Comparison of ENCODE assay signal across 1 cellular context in genomic region chr19:8638078-8638619, GRCh38.
TF ChIP-seq lines count a peak whose summit lies in the region.

No MANE protein-coding gene starts in this region.

TF ChIP-seq in HepG2, 621 proteins besides CTCF, POLR2A, EP300 and RAD21 (continued from another document and continues in another):
- TF ChIP-seq MLXIP (CRISPR knock-in tag; IDR thresholded peaks at IDR 0.05; ENCODE audit: borderline replicate concordance) (no peak), TFDP1 (CRISPR knock-in tag; IDR thresholded peaks at IDR 0.05; ENCODE audit: borderline replicate concordance) (no peak), ZNF800 (CRISPR knock-in tag; IDR thresholded peaks at IDR 0.05) (no peak), ZNF703 (CRISPR knock-in tag; IDR thresholded peaks at IDR 0.05; ENCODE audit: borderline replicate concordance) (no peak), ELF3 (CRISPR knock-in tag; IDR thresholded peaks at IDR 0.05) (peak; percentile 70), HNF4A (CRISPR knock-in tag; IDR thresholded peaks at IDR 0.05) (peak; percentile 36; the same call in 1 of the 2 replicates), SMAD1 (CRISPR knock-in tag; IDR thresholded peaks at IDR 0.05; ENCODE audit: borderline replicate concordance, low read depth) (0 out of 2 replicates have a peak, but pooled peaks have one; percentile 19), NONO (IDR thresholded peaks at IDR 0.05) (no peak), NONO (CRISPR knock-in tag; conservative IDR thresholded peaks at IDR 0.05) (0 out of 2 replicates have a peak, but pooled peaks have one; percentile 44), ZNF773 (CRISPR knock-in tag; IDR thresholded peaks at IDR 0.05; ENCODE audit: borderline replicate concordance) (no peak), MEIS2 (CRISPR knock-in tag; IDR thresholded peaks at IDR 0.05) (no peak), MYC (CRISPR knock-in tag; IDR thresholded peaks at IDR 0.05; ENCODE audit: borderline replicate concordance) (peak; percentile 42; the same call in 1 of the 2 replicates), NR2F6 (IDR thresholded peaks at IDR 0.05) (peak; percentile 27; the same call in 1 of the 2 replicates), NR2F6 (CRISPR knock-in tag; IDR thresholded peaks at IDR 0.05) (peak; percentile 59; the same call in 1 of the 2 replicates), XBP1 (CRISPR knock-in tag; IDR thresholded peaks at IDR 0.05) (no peak), GATAD2A (CRISPR knock-in tag; IDR thresholded peaks at IDR 0.05) (peak; percentile 86), GABPB1 (CRISPR knock-in tag; IDR thresholded peaks at IDR 0.05) (no peak), NR3C1 (CRISPR knock-in tag; IDR thresholded peaks at IDR 0.05) (no peak), MIER3 (CRISPR knock-in tag; IDR thresholded peaks at IDR 0.05; ENCODE audit: borderline replicate concordance) (no peak), TCF7 (IDR thresholded peaks at IDR 0.05; ENCODE audit: low read depth) (0 out of 2 replicates have a peak, but pooled peaks have one; percentile 7), ZNF3 (CRISPR knock-in tag; IDR thresholded peaks at IDR 0.05) (no peak; the same call in 1 of the 2 replicates), ARNT2 (CRISPR knock-in tag; IDR thresholded peaks at IDR 0.05; ENCODE audit: low read depth) (0 out of 2 replicates have a peak, but pooled peaks have one; percentile 41), PRMT3 (CRISPR knock-in tag; IDR thresholded peaks at IDR 0.05; ENCODE audit: borderline replicate concordance, low read depth) (no peak), SOX13 (IDR thresholded peaks at IDR 0.05) (no peak), SOX13 (CRISPR knock-in tag; conservative IDR thresholded peaks at IDR 0.05 in 1 of 2, IDR thresholded peaks at IDR 0.05 in 1 of 2) (peak in 1 of 2 experiments; percentile 68; a peak in 1 of 4 replicates), EED (CRISPR knock-in tag; IDR thresholded peaks at IDR 0.05) (no peak), HINFP (CRISPR knock-in tag; IDR thresholded peaks at IDR 0.05; ENCODE audit: low read depth) (no peak), ARID5B (CRISPR knock-in tag; IDR thresholded peaks at IDR 0.05) (peak; percentile 70), MAZ (IDR thresholded peaks at IDR 0.05; ENCODE audit: borderline replicate concordance, low read depth, low read length) (no peak), MAZ (CRISPR knock-in tag; IDR thresholded peaks at IDR 0.05; ENCODE audit: low read depth) (no peak; the same call in 1 of the 2 replicates), MED1 (CRISPR knock-in tag; IDR thresholded peaks at IDR 0.05) (peak; percentile 68; the same call in 1 of the 2 replicates), PITX1 (CRISPR knock-in tag; IDR thresholded peaks at IDR 0.05) (no peak)
- TF ChIP-seq, protein P1, sequence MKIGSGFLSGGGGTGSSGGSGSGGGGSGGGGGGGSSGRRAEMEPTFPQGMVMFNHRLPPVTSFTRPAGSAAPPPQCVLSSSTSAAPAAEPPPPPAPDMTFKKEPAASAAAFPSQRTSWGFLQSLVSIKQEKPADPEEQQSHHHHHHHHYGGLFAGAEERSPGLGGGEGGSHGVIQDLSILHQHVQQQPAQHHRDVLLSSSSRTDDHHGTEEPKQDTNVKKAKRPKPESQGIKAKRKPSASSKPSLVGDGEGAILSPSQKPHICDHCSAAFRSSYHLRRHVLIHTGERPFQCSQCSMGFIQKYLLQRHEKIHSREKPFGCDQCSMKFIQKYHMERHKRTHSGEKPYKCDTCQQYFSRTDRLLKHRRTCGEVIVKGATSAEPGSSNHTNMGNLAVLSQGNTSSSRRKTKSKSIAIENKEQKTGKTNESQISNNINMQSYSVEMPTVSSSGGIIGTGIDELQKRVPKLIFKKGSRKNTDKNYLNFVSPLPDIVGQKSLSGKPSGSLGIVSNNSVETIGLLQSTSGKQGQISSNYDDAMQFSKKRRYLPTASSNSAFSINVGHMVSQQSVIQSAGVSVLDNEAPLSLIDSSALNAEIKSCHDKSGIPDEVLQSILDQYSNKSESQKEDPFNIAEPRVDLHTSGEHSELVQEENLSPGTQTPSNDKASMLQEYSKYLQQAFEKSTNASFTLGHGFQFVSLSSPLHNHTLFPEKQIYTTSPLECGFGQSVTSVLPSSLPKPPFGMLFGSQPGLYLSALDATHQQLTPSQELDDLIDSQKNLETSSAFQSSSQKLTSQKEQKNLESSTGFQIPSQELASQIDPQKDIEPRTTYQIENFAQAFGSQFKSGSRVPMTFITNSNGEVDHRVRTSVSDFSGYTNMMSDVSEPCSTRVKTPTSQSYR (CRISPR knock-in tag; IDR thresholded peaks at IDR 0.05; ENCODE audit: borderline replicate concordance), result peak; percentile 43; the same call in 1 of the 2 replicates
- TF ChIP-seq, protein P2, sequence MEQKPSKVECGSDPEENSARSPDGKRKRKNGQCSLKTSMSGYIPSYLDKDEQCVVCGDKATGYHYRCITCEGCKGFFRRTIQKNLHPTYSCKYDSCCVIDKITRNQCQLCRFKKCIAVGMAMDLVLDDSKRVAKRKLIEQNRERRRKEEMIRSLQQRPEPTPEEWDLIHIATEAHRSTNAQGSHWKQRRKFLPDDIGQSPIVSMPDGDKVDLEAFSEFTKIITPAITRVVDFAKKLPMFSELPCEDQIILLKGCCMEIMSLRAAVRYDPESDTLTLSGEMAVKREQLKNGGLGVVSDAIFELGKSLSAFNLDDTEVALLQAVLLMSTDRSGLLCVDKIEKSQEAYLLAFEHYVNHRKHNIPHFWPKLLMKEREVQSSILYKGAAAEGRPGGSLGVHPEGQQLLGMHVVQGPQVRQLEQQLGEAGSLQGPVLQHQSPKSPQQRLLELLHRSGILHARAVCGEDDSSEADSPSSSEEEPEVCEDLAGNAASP (CRISPR knock-in tag; IDR thresholded peaks at IDR 0.05; ENCODE audit: borderline replicate concordance), result 0 out of 2 replicates have a peak, but pooled peaks have one; percentile 11
- TF ChIP-seq, protein P3, sequence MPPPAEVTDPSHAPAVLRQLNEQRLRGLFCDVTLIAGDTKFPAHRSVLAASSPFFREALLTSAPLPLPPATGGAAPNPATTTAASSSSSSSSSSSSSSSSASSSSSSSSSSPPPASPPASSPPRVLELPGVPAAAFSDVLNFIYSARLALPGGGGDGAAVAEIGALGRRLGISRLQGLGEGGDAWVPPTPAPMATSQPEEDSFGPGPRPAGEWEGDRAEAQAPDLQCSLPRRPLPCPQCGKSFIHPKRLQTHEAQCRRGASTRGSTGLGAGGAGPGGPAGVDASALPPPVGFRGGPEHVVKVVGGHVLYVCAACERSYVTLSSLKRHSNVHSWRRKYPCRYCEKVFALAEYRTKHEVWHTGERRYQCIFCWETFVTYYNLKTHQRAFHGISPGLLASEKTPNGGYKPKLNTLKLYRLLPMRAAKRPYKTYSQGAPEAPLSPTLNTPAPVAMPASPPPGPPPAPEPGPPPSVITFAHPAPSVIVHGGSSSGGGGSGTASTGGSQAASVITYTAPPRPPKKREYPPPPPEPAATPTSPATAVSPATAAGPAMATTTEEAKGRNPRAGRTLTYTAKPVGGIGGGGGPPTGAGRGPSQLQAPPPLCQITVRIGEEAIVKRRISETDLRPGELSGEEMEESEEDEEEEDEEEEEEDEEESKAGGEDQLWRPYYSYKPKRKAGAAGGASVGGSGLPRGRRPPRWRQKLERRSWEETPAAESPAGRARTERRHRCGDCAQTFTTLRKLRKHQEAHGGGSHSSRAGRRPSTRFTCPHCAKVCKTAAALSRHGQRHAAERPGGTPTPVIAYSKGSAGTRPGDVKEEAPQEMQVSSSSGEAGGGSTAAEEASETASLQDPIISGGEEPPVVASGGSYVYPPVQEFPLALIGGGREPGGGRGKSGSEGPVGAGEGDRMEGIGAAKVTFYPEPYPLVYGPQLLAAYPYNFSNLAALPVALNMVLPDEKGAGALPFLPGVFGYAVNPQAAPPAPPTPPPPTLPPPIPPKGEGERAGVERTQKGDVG (CRISPR knock-in tag; IDR thresholded peaks at IDR 0.05; ENCODE audit: borderline replicate concordance), result 0 out of 2 replicates have a peak, but pooled peaks have one; percentile 70
- TF ChIP-seq, protein P4, sequence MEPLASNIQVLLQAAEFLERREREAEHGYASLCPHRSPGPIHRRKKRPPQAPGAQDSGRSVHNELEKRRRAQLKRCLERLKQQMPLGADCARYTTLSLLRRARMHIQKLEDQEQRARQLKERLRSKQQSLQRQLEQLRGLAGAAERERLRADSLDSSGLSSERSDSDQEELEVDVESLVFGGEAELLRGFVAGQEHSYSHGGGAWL (CRISPR knock-in tag; IDR thresholded peaks at IDR 0.05), result 0 out of 2 replicates have a peak, but pooled peaks have one; percentile 39
- TF ChIP-seq, protein P5, sequence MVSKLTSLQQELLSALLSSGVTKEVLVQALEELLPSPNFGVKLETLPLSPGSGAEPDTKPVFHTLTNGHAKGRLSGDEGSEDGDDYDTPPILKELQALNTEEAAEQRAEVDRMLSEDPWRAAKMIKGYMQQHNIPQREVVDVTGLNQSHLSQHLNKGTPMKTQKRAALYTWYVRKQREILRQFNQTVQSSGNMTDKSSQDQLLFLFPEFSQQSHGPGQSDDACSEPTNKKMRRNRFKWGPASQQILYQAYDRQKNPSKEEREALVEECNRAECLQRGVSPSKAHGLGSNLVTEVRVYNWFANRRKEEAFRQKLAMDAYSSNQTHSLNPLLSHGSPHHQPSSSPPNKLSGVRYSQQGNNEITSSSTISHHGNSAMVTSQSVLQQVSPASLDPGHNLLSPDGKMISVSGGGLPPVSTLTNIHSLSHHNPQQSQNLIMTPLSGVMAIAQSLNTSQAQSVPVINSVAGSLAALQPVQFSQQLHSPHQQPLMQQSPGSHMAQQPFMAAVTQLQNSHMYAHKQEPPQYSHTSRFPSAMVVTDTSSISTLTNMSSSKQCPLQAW (CRISPR knock-in tag; IDR thresholded peaks at IDR 0.05), result peak; percentile 58; the same call in 1 of the 2 replicates
